9 cellular contexts compared by ENCODE assay signal in genomic region chr15:85607141-85607806, GRCh38.
DNase-seq lines count a peak whose midpoint lies in the region; ATAC-seq and TF ChIP-seq lines count a peak whose summit lies in the region.
"Had no signal": no experiment of that assay in that cellular context is flagged by ENCODE, and none has a peak within 500 bp of the region (broad histone marks: within the 10 kb centered on the region; RNA-seq: fewer than 3 reads in every experiment).

No MANE protein-coding gene starts in this region.

- H3K36me3 Mint-ChIP-seq in activated CD4-positive, alpha-beta T cell treated with anti-CD3 and anti-CD28 coated beads, Interleukin-2, amount 10 ng/mL, durations not matched to agents 24 days and 14 days (ENCODE audit: low read depth): peaks cover 33% of the 10 kb centered on the region
- peaks cover 39% of the 10 kb centered on the region for H3K36me3 Mint-ChIP-seq in activated T-helper 2 cell treated with anti-CD3 and anti-CD28 coated beads, Interferon-gamma antibody, Interleukin-2, Interleukin-4, amounts not matched to agents 10 μg/mL and 5 μg/mL and 100 μg/mL, durations not matched to agents 14 hours and 24 hours and 36 hours (ENCODE audit: low read depth)

- H3K36me3 ChIP-seq in left lung (peaks cover 0 to 47% of the 10 kb centered on the region in 2 donors), stomach (peaks cover 0 to 51% (median 22%) of the 10 kb centered on the region in 4 donors)

- no peak for DNase-seq in activated CD4-positive, alpha-beta T cell treated with anti-CD3 and anti-CD28 coated beads, Interleukin-2, amount 10 ng/mL, durations not matched to agents 24 days and 14 days
- no peak for DNase-seq in activated CD4-positive, alpha-beta T cell treated with anti-CD3 and anti-CD28 coated beads, Interleukin-2, amount 50 U/mL, for 48 hours
- DNase-seq in activated T-helper 2 cell treated with anti-CD3 and anti-CD28 coated beads, Interferon-gamma antibody, Interleukin-2, Interleukin-4, amounts not matched to agents 10 μg/mL and 5 μg/mL and 100 μg/mL, durations not matched to agents 14 hours and 24 hours and 36 hours (ENCODE audit: low spot score): no peak
- DNase-seq in left lung: no peak
- DNase-seq in stomach: no peak
- no peak for DNase-seq in glomerular visceral epithelial cell (ENCODE audit: extremely low spot score)
- DNase-seq: NCI-H2029 had no signal

- H3K27ac ChIP-seq in left lung (peak overlapping the region; percentile 48 to 73), stomach (peak overlapping the region in 4 of 5 donors; percentile 0 to 68 (median 56))

- H3K9me3 ChIP-seq in left lung (no peaks in the 10 kb centered on the region), stomach (no peaks in the 10 kb centered on the region)

- no peak for TF ChIP-seq POLR2A in stomach (IDR thresholded peaks at IDR 0.05)

- peak; percentile 45 for ATAC-seq in left lung
- ATAC-seq in HG03565 (IDR thresholded peaks at IDR 0.05; ENCODE audit: unreplicated experiment): no peak
- no peak for ATAC-seq in HG02678 (IDR thresholded peaks at IDR 0.05; ENCODE audit: unreplicated experiment)

- H3K27me3 ChIP-seq in left lung (no peaks in the 10 kb centered on the region), stomach (no peaks in the 10 kb centered on the region)

- H3K4me3 ChIP-seq in left lung (no peak overlapping the region), stomach (no peak overlapping the region)

- 16 to 33% (median 21%) methylated on average over 2 of the region's 2 CpGs for WGBS in stomach, 5 donors

- peak overlapping the region; percentile 4 for H3K27ac Mint-ChIP-seq in activated CD4-positive, alpha-beta T cell treated with anti-CD3 and anti-CD28 coated beads, Interleukin-2, amount 10 ng/mL, durations not matched to agents 24 days and 14 days
- H3K27ac Mint-ChIP-seq in activated T-helper 2 cell treated with anti-CD3 and anti-CD28 coated beads, Interferon-gamma antibody, Interleukin-2, Interleukin-4, amounts not matched to agents 10 μg/mL and 5 μg/mL and 100 μg/mL, durations not matched to agents 14 hours and 24 hours and 36 hours: peak overlapping the region; percentile 68

- no peak overlapping the region for H3K4me3 Mint-ChIP-seq in activated CD4-positive, alpha-beta T cell treated with anti-CD3 and anti-CD28 coated beads, Interleukin-2, amount 10 ng/mL, durations not matched to agents 24 days and 14 days
- no peak overlapping the region for H3K4me3 Mint-ChIP-seq in activated T-helper 2 cell treated with anti-CD3 and anti-CD28 coated beads, Interferon-gamma antibody, Interleukin-2, Interleukin-4, amounts not matched to agents 10 μg/mL and 5 μg/mL and 100 μg/mL, durations not matched to agents 14 hours and 24 hours and 36 hours (ENCODE audit: low read depth)

- no peak for TF ChIP-seq EP300 in stomach (IDR thresholded peaks at IDR 0.05)

- H3K27me3 Mint-ChIP-seq in activated CD4-positive, alpha-beta T cell treated with anti-CD3 and anti-CD28 coated beads, Interleukin-2, amount 10 ng/mL, durations not matched to agents 24 days and 14 days: no peaks in the 10 kb centered on the region
- H3K27me3 Mint-ChIP-seq in activated T-helper 2 cell treated with anti-CD3 and anti-CD28 coated beads, Interferon-gamma antibody, Interleukin-2, Interleukin-4, amounts not matched to agents 10 μg/mL and 5 μg/mL and 100 μg/mL, durations not matched to agents 14 hours and 24 hours and 36 hours (ENCODE audit: low read depth): no peaks in the 10 kb centered on the region

- peaks cover 16% of the 10 kb centered on the region for H3K4me1 Mint-ChIP-seq in activated CD4-positive, alpha-beta T cell treated with anti-CD3 and anti-CD28 coated beads, Interleukin-2, amount 10 ng/mL, durations not matched to agents 24 days and 14 days
- peaks cover 28% of the 10 kb centered on the region for H3K4me1 Mint-ChIP-seq in activated T-helper 2 cell treated with anti-CD3 and anti-CD28 coated beads, Interferon-gamma antibody, Interleukin-2, Interleukin-4, amounts not matched to agents 10 μg/mL and 5 μg/mL and 100 μg/mL, durations not matched to agents 14 hours and 24 hours and 36 hours (ENCODE audit: low read depth)

- intact Hi-C loops in activated CD4-positive, alpha-beta T cell treated with anti-CD3 and anti-CD28 coated beads, Interleukin-2, amount 10 ng/mL, durations not matched to agents 24 days and 14 days (cut with micrococcal nuclease): no loop called here
- intact Hi-C loops in activated T-helper 2 cell treated with anti-CD3 and anti-CD28 coated beads, Interferon-gamma antibody, Interleukin-2, Interleukin-4, amounts not matched to agents 10 μg/mL and 5 μg/mL and 100 μg/mL, durations not matched to agents 14 hours and 24 hours and 36 hours (cut with micrococcal nuclease): no loop called here
- intact Hi-C loops in left lung (cut with DNase I): no loop called here
- intact Hi-C loops in stomach (cut with DNase I; ENCODE audit: low total_unique reads): no loop called here

- no peak for TF ChIP-seq CTCF in left lung (IDR thresholded peaks at IDR 0.05)
- TF ChIP-seq CTCF in stomach (IDR thresholded peaks at IDR 0.05): no peak

- H3K4me1 ChIP-seq in left lung: peaks cover 19 to 25% of the 10 kb centered on the region in 2 donors
- H3K4me1 ChIP-seq in stomach: peaks cover 7 to 58% (median 28%) of the 10 kb centered on the region in 4 donors

- no peaks in the 10 kb centered on the region for H3K9me3 Mint-ChIP-seq in activated CD4-positive, alpha-beta T cell treated with anti-CD3 and anti-CD28 coated beads, Interleukin-2, amount 10 ng/mL, durations not matched to agents 24 days and 14 days
- no peaks in the 10 kb centered on the region for H3K9me3 Mint-ChIP-seq in activated T-helper 2 cell treated with anti-CD3 and anti-CD28 coated beads, Interferon-gamma antibody, Interleukin-2, Interleukin-4, amounts not matched to agents 10 μg/mL and 5 μg/mL and 100 μg/mL, durations not matched to agents 14 hours and 24 hours and 36 hours
